Comparison of ENCODE assay signal across 11 cellular contexts in genomic region chr1:67166196-67166595, GRCh38. TPM values are rescaled to one million over a fixed set of nuclear protein-coding genes. Genes with fewer than 3 reads are reported as not detected.
A peak's percentile ranks its signal among the peaks of the same experiment; 100 is the strongest.
DNase-seq lines count a peak whose midpoint lies in the region; ATAC-seq and TF ChIP-seq lines count a peak whose summit lies in the region.
"Had no signal": no experiment of that assay in that cellular context is flagged by ENCODE, and none has a peak within 500 bp of the region (broad histone marks: within the 10 kb centered on the region; RNA-seq: fewer than 3 reads in every experiment).

A gene with protein sequence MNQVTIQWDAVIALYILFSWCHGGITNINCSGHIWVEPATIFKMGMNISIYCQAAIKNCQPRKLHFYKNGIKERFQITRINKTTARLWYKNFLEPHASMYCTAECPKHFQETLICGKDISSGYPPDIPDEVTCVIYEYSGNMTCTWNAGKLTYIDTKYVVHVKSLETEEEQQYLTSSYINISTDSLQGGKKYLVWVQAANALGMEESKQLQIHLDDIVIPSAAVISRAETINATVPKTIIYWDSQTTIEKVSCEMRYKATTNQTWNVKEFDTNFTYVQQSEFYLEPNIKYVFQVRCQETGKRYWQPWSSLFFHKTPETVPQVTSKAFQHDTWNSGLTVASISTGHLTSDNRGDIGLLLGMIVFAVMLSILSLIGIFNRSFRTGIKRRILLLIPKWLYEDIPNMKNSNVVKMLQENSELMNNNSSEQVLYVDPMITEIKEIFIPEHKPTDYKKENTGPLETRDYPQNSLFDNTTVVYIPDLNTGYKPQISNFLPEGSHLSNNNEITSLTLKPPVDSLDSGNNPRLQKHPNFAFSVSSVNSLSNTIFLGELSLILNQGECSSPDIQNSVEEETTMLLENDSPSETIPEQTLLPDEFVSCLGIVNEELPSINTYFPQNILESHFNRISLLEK (plus strand): TSS chr1:67166454. CDS start chr1:67168121, 1,667 bp downstream.

- POLR2A ChIA-PET in CD8-positive, alpha-beta T cell (lab: Charles Lee) = interaction anchor here (0.6 kb wide), 1 partner anchor 16 kb away, joined by 6 read pairs; no protein-coding TSS in a partner anchor
- POLR2A ChIA-PET in activated CD4-positive, alpha-beta memory T cell treated with anti-CD3 and anti-CD28 coated beads for 36 hours (lab: Charles Lee) = interaction anchor here (1.0 to 3.9 kb wide), 12 partner anchors 9 to 263 kb away, joined by 3 to 19 read pairs (median 4); partner anchors contain the start of gene SERBP1

- peaks cover 24% of the 10 kb centered on the region for H3K4me1 Mint-ChIP-seq in CD8-positive, alpha-beta T cell (ENCODE audit: low read depth)
- peaks cover 58% of the 10 kb centered on the region for H3K4me1 Mint-ChIP-seq in activated CD4-positive, alpha-beta memory T cell treated with anti-CD3 and anti-CD28 coated beads for 36 hours (ENCODE audit: low read depth)

- CTCF ChIA-PET in CD8-positive, alpha-beta T cell (lab: Charles Lee) = interaction anchor here (2.6 to 7.3 kb wide), 3 partner anchors 17 to 335 kb away, joined by 8 to 43 read pairs (median 43); no protein-coding TSS in a partner anchor
- CTCF ChIA-PET in activated CD4-positive, alpha-beta memory T cell treated with anti-CD3 and anti-CD28 coated beads for 36 hours (lab: Charles Lee) = interaction anchor here (0.7 to 5.5 kb wide), 2 partner anchors 46 to 260 kb away, joined by 3 to 59 read pairs; no protein-coding TSS in a partner anchor

- ATAC-seq in CD8-positive, alpha-beta T cell = peak; percentile 43
- ATAC-seq in GM18909 (IDR thresholded peaks at IDR 0.05; ENCODE audit: poor library complexity, unreplicated experiment) (peak; percentile 88), HG02870 (IDR thresholded peaks at IDR 0.05; ENCODE audit: unreplicated experiment) (peak; percentile 83), foreskin keratinocyte (no peak)

- H3K27ac ChIP-seq in CD8-positive, alpha-beta T cell (ENCODE audit: low read depth, low read length) = no peak within 1 kb of the TSS
- H3K27ac ChIP-seq in foreskin keratinocyte = no peak within 1 kb of the TSS
- H3K27ac ChIP-seq: lower lobe of right lung had no signal

- no peak for TF ChIP-seq CTCF in CD8-positive, alpha-beta T cell (IDR thresholded peaks at IDR 0.05)
- no peak for TF ChIP-seq CTCF in foreskin keratinocyte (conservative IDR thresholded peaks at IDR 0.05)

- no peaks in the 10 kb centered on the region for H3K27me3 ChIP-seq in CD8-positive, alpha-beta T cell (ENCODE audit: insufficient read depth, low read length)
- no peaks in the 10 kb centered on the region for H3K27me3 ChIP-seq in foreskin keratinocyte

- peak within 1 kb of the TSS; percentile 2 for H3K27ac Mint-ChIP-seq in CD8-positive, alpha-beta T cell
- peak within 1 kb of the TSS; percentile 91 for H3K27ac Mint-ChIP-seq in activated CD4-positive, alpha-beta memory T cell treated with anti-CD3 and anti-CD28 coated beads for 36 hours

- H3K4me1 ChIP-seq in CD8-positive, alpha-beta T cell (ENCODE audit: insufficient read depth, low read length) = peaks cover 13% of the 10 kb centered on the region
- peaks cover 12% of the 10 kb centered on the region for H3K4me1 ChIP-seq in foreskin keratinocyte
- H3K4me1 ChIP-seq: lower lobe of right lung had no signal

- intact Hi-C loops in CD8-positive, alpha-beta T cell (cut with DNase I, micrococcal nuclease) = no loop called here
- intact Hi-C loops in activated CD4-positive, alpha-beta memory T cell treated with anti-CD3 and anti-CD28 coated beads for 36 hours (cut with micrococcal nuclease) = loop anchor here (1.0 kb wide), 2 partner anchors 8 to 167 kb away; no protein-coding TSS in a partner anchor

- peak within 1 kb of the TSS; percentile 43 for H3K4me3 Mint-ChIP-seq in CD8-positive, alpha-beta T cell
- peak within 1 kb of the TSS; percentile 77 for H3K4me3 Mint-ChIP-seq in activated CD4-positive, alpha-beta memory T cell treated with anti-CD3 and anti-CD28 coated beads for 36 hours

- H3K27me3 Mint-ChIP-seq in CD8-positive, alpha-beta T cell (ENCODE audit: low read depth) = no peaks in the 10 kb centered on the region
- peaks cover 8% of the 10 kb centered on the region for H3K27me3 Mint-ChIP-seq in activated CD4-positive, alpha-beta memory T cell treated with anti-CD3 and anti-CD28 coated beads for 36 hours

- H3K9me3 ChIP-seq in CD8-positive, alpha-beta T cell (ENCODE audit: low read length) = no peaks in the 10 kb centered on the region
- H3K9me3 ChIP-seq: lower lobe of right lung had no signal

- no peak within 1 kb of the TSS for H3K4me3 ChIP-seq in CD8-positive, alpha-beta T cell (ENCODE audit: low read depth, low read length)
- H3K4me3 ChIP-seq: lower lobe of right lung had no signal

- no peaks in the 10 kb centered on the region for H3K36me3 Mint-ChIP-seq in CD8-positive, alpha-beta T cell
- peaks cover 31% of the 10 kb centered on the region for H3K36me3 Mint-ChIP-seq in activated CD4-positive, alpha-beta memory T cell treated with anti-CD3 and anti-CD28 coated beads for 36 hours

- no peaks in the 10 kb centered on the region for H3K9me3 Mint-ChIP-seq in CD8-positive, alpha-beta T cell
- H3K9me3 Mint-ChIP-seq in activated CD4-positive, alpha-beta memory T cell treated with anti-CD3 and anti-CD28 coated beads for 36 hours = peaks cover 5% of the 10 kb centered on the region

- no peaks in the 10 kb centered on the region for H3K36me3 ChIP-seq in CD8-positive, alpha-beta T cell (ENCODE audit: insufficient read depth, low read length)
- H3K36me3 ChIP-seq: lower lobe of right lung had no signal

- peak in 1 of 7 experiments; percentile 24 for DNase-seq in CD8-positive, alpha-beta T cell
- DNase-seq in activated CD4-positive, alpha-beta memory T cell treated with anti-CD3 and anti-CD28 coated beads for 36 hours = peak; percentile 79
- DNase-seq in OCI-M1 (lab: John Stamatoyannopoulos, UW) (no peak), foreskin keratinocyte (no peak), ureter (ENCODE audit: low spot score) (no peak), DMS 273 (lab: John Stamatoyannopoulos, UW; ENCODE audit: unreplicated experiment) (no peak)
- DNase-seq: cortex of kidney, lower lobe of right lung had no signal

RNA-seq across cellular contexts. Expression of the gene that starts here (rescaled TPM):
- total RNA-seq in CD8-positive, alpha-beta T cell = under 1 TPM in 1 of 2 experiments, not detected in 1; 0.11 TPM
- total RNA-seq in activated CD4-positive, alpha-beta memory T cell treated with anti-CD3 and anti-CD28 coated beads for 36 hours = 10 to 100 TPM; 16.8 to 17.7 TPM
- total RNA-seq in foreskin keratinocyte (not detected in 2 replicates), ureter (0.18 TPM)
- polyA plus RNA-seq in foreskin keratinocyte = not detected in 2 replicates
- total RNA-seq: Daoy had no signal

Comparison
In these comparisons a context has a peak if more than half of its experiments do, and no peak if none do; other contexts are left out.
1. RNA of the gene that starts here (total RNA-seq): 16.8 to 17.7 TPM in activated CD4-positive, alpha-beta memory T cell treated with anti-CD3 and anti-CD28 coated beads for 36 hours; 0.18 TPM in ureter (single experiment), 0.11 TPM in CD8-positive, alpha-beta T cell and not detected in foreskin keratinocyte; every median in the first group is over 10 times any median in the second.
2. Peak in ATAC-seq in CD8-positive, alpha-beta T cell; RNA of the gene not detected or under 1 TPM.